In the genomic region with DNA sequence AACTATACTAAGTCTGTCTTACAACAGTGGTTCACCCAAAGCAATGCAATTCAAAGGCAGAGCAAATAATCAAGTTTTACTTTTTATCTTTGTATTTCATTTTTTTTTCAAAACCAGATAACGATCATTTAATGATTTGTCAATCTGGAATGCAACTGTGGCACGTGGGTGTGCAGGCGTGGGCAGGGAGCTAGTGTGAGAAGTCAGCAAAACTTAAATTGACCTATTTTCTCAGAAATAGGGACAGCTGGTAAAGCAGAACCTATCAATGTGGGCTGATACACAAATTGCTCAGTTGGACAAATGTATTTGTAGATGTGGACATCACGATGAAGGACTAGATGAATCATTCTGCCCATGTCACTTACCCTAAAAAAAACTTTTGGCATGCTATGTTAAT, we compare ENCODE assay signal across 15 cellular contexts.
A peak's percentile ranks its signal among the peaks of the same experiment; 100 is the strongest.
DNase-seq lines count a peak whose midpoint lies in the region; ATAC-seq, FAIRE-seq and TF ChIP-seq lines count a peak whose summit lies in the region.
"Had no signal": no experiment of that assay in that cellular context is flagged by ENCODE, and none has a peak within 500 bp of the region (broad histone marks: within the 10 kb centered on the region; RNA-seq: fewer than 3 reads in every experiment).

No MANE protein-coding gene starts in this region.

- H3K9me3 Mint-ChIP-seq in activated CD4-positive, alpha-beta T cell treated with anti-CD3 and anti-CD28 coated beads for 36 hours (ENCODE audit: low read depth), result no peaks in the 10 kb centered on the region

- no peak overlapping the region for H3K27ac Mint-ChIP-seq in activated CD4-positive, alpha-beta T cell treated with anti-CD3 and anti-CD28 coated beads for 36 hours
- H3K27ac Mint-ChIP-seq: CD8-positive, alpha-beta memory T cell had no signal

- no peak overlapping the region for H3K4me3 Mint-ChIP-seq in activated CD4-positive, alpha-beta T cell treated with anti-CD3 and anti-CD28 coated beads for 36 hours
- H3K4me3 Mint-ChIP-seq: CD8-positive, alpha-beta memory T cell had no signal

- H3K4me1 Mint-ChIP-seq in activated CD4-positive, alpha-beta T cell treated with anti-CD3 and anti-CD28 coated beads for 36 hours, result no peaks in the 10 kb centered on the region
- H3K4me1 Mint-ChIP-seq: CD8-positive, alpha-beta memory T cell had no signal

- no peaks in the 10 kb centered on the region for H3K36me3 Mint-ChIP-seq in activated CD4-positive, alpha-beta T cell treated with anti-CD3 and anti-CD28 coated beads for 36 hours (ENCODE audit: low read depth)
- H3K36me3 Mint-ChIP-seq: CD8-positive, alpha-beta memory T cell had no signal

- TF ChIP-seq CTCF in fibroblast of the aortic adventitia (IDR thresholded peaks at IDR 0.05; ENCODE audit: insufficient read depth, low read length), result no peak

- FAIRE-seq in urothelium cell line (lab: Jason Lieb, UNC), result no peak

- no peaks in the 10 kb centered on the region for H3K27me3 Mint-ChIP-seq in activated CD4-positive, alpha-beta T cell treated with anti-CD3 and anti-CD28 coated beads for 36 hours

- CTCF ChIA-PET in activated CD4-positive, alpha-beta T cell treated with anti-CD3 and anti-CD28 coated beads for 36 hours (lab: Charles Lee), result no interaction called here

- POLR2A ChIA-PET in activated CD4-positive, alpha-beta T cell treated with anti-CD3 and anti-CD28 coated beads for 36 hours (lab: Charles Lee), result no interaction called here

- no peak for ATAC-seq in activated CD4-positive, alpha-beta T cell treated with anti-CD3 and anti-CD28 coated beads for 36 hours
- ATAC-seq in GM21515 (IDR thresholded peaks at IDR 0.05; ENCODE audit: unreplicated experiment) (no peak), HG03457 (IDR thresholded peaks at IDR 0.05; ENCODE audit: unreplicated experiment) (no peak)

- no peak overlapping the region for H3K4me3 ChIP-seq in fibroblast of the aortic adventitia (ENCODE audit: low read depth, low read length)
- H3K4me3 ChIP-seq: BLaER1 treated with 17β-estradiol and CSF1 and Interleukin-3, amounts not matched to agents 10 nM and 100 nM had no signal

- intact Hi-C loops in activated CD4-positive, alpha-beta T cell treated with anti-CD3 and anti-CD28 coated beads for 36 hours (cut with DNase I, micrococcal nuclease), result no loop called here

- peak; percentile 23 for DNase-seq in activated CD4-positive, alpha-beta T cell treated with anti-CD3 and anti-CD28 coated beads for 36 hours
- no peak for DNase-seq in activated CD4-positive, alpha-beta T cell treated with anti-CD3 and anti-CD28 coated beads for 48 hours
- DNase-seq in OCI-M1 (lab: John Stamatoyannopoulos, UW) (peak; percentile 16), fibroblast of the aortic adventitia (ENCODE audit: low read depth) (peak; percentile 15), urothelium cell line (ENCODE audit: low spot score) (peak; percentile 2)
- no peak for DNase-seq in stimulated activated CD4-positive, alpha-beta T cell treated with anti-CD3 and anti-CD28 coated beads, Interleukin-2, amount 100 ng/mL, for 48 hours
- DNase-seq: CD8-positive, alpha-beta memory T cell; HCEC 1CT; NCI-H1092; NCI-H146; NCI-H510A; NCI-H82 had no signal

Comparison
In these comparisons a context has a peak if more than half of its experiments do, and no peak if none do; other contexts are left out.
1. DNase-seq: peak in activated CD4-positive, alpha-beta T cell treated with anti-CD3 and anti-CD28 coated beads for 36 hours (single experiment), OCI-M1 (single experiment), fibroblast of the aortic adventitia (single experiment) and urothelium cell line (single experiment); none in activated CD4-positive, alpha-beta T cell treated with anti-CD3 and anti-CD28 coated beads for 48 hours (single experiment) and stimulated activated CD4-positive, alpha-beta T cell treated with anti-CD3 and anti-CD28 coated beads, Interleukin-2, amount 100 ng/mL, for 48 hours (0 of 2).